Comparison of ENCODE assay signal across 14 cellular contexts in the genomic region with DNA sequence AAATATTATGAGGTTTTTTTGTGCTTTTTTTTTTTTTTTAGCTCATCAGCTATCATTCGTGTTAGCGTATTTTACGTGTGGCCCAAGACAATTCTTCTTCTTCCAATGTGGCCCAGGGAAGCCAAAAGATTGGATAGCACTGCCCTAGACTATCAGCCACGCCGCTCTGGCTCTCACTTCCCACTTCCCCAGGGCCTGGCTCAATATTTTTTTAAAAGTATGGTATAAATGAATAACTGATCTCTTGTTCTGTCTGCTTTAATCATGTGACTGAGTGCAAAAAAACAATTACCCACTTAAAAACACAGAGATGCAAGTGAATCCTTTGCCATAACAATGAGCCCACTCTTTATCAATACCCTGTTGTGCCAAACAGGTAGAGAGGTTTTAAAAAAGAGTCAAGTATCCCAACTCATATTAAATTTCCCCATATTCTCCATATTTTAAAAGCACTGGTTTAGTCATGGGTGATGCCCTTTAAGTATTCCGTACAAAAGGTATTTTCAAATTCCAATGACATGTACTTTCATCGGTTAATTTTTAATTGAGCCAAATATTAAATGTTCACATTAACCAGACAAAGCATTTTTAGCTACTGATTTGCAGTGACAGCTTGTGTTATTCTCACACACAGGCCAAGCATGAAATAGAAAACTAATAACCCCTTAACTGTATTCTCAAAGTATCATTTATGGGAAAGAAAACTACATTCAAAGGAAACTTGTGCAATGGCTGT. TPM values are rescaled to one million over a fixed set of nuclear protein-coding genes. Genes with fewer than 3 reads are reported as not detected.
A peak's percentile ranks its signal among the peaks of the same experiment; 100 is the strongest.
DNase-seq lines count a peak whose midpoint lies in the region; ATAC-seq, FAIRE-seq and TF ChIP-seq lines count a peak whose summit lies in the region.
"Had no signal": no experiment of that assay in that cellular context is flagged by ENCODE, and none has a peak within 500 bp of the region (broad histone marks: within the 10 kb centered on the region; RNA-seq: fewer than 3 reads in every experiment).

No MANE protein-coding gene starts in this region.

- H4K20me1 ChIP-seq in DOHH2 (ENCODE audit: control insufficient read depth, insufficient read depth, low read depth, low read length): peaks cover 40% of the 10 kb centered on the region

- intact Hi-C loops in pancreas (cut with DNase I): no loop called here

- WGBS in pancreas, 2 donors: 48 to 62% methylated on average over 7 of the region's 7 CpGs

- FAIRE-seq in pancreas (lab: Jason Lieb, UNC): no peak
- FAIRE-seq: endothelial cell of umbilical vein had no signal

- H3K4me2 ChIP-seq in DOHH2 (ENCODE audit: low read length): peak overlapping the region; percentile 34
- H3K4me2 ChIP-seq: PC-9 had no signal

- peak; percentile 29 for DNase-seq in NCI-H2107 treated with DMSO at 0.1 percent for 48 hours (lab: John Stamatoyannopoulos, UW; ENCODE audit: unreplicated experiment)
- no peak for DNase-seq in NCI-H2107 (lab: John Stamatoyannopoulos, UW)
- no peak for DNase-seq in pancreas
- DNase-seq in T1000 (lab: John Stamatoyannopoulos, UW): no peak
- DNase-seq: activated CD4-positive, alpha-beta T cell treated with anti-CD3 and anti-CD28 coated beads, Interleukin-2, amount 50 U/mL, for 1 hour; PC-9; right cardiac atrium; stimulated activated naive CD4-positive, alpha-beta T cell treated with Interleukin-2 at 50 U/mL for 16 hours had no signal

- ATAC-seq in pancreas (peak in 3 of 4 donors; percentile 40 to 71 (median 54)), GM18511 (IDR thresholded peaks at IDR 0.05; ENCODE audit: unreplicated experiment) (no peak), HG03280 (IDR thresholded peaks at IDR 0.05; ENCODE audit: unreplicated experiment) (no peak)

- H3K9me3 Mint-ChIP-seq in brain: no peaks in the 10 kb centered on the region

- peaks cover 17% of the 10 kb centered on the region for H3F3A ChIP-seq in DOHH2 (ENCODE audit: control insufficient read depth, insufficient read depth)

- H3K9me3 ChIP-seq in DOHH2 (ENCODE audit: control insufficient read depth, insufficient read depth, low read length) (no peaks in the 10 kb centered on the region), pancreas (no peaks in the 10 kb centered on the region)

- H3K27ac Mint-ChIP-seq in brain: peak overlapping the region in 4 of 5 experiments; percentile 1 to 84 (median 74)

- TF ChIP-seq CTCF in DOHH2 (IDR thresholded peaks at IDR 0.05; ENCODE audit: low read depth, low read length, poor library complexity, severe bottlenecking) (no peak), brain (conservative IDR thresholded peaks at IDR 0.05) (no peak), pancreas (IDR thresholded peaks at IDR 0.05) (no peak)

- peaks cover 61% of the 10 kb centered on the region for H3K4me1 Mint-ChIP-seq in brain

- H3K27me3 ChIP-seq in DOHH2 (ENCODE audit: control insufficient read depth, low read length): peaks cover 5% of the 10 kb centered on the region; the same call in 1 of the 2 replicates
- H3K27me3 ChIP-seq in pancreas: no peaks in the 10 kb centered on the region

- peaks cover 100% of the 10 kb centered on the region for H3K79me2 ChIP-seq in DOHH2 (ENCODE audit: control insufficient read depth, low read length)

- no peaks in the 10 kb centered on the region for H3K36me3 Mint-ChIP-seq in brain

- H3K27ac ChIP-seq in DOHH2 (ENCODE audit: low read depth, low read length): no peak overlapping the region
- H3K27ac ChIP-seq in pancreas: peak overlapping the region in 3 of 4 donors; percentile 23 to 55 (median 35)
- H3K27ac ChIP-seq: 22Rv1, PC-9 had no signal

- H3K36me3 ChIP-seq in DOHH2 (ENCODE audit: control insufficient read depth, low read length): peaks cover 89% of the 10 kb centered on the region
- H3K36me3 ChIP-seq in pancreas: no peaks in the 10 kb centered on the region

- peak overlapping the region in 4 of 5 experiments; percentile 23 to 72 (median 58) for H3K4me3 Mint-ChIP-seq in brain

- H3K9me2 ChIP-seq in DOHH2 (replicated peaks; ENCODE audit: control insufficient read depth, low read length): no peaks in the 10 kb centered on the region

- peaks cover 6% of the 10 kb centered on the region for H3K27me3 Mint-ChIP-seq in brain

- peaks cover 92% of the 10 kb centered on the region for H3K4me1 ChIP-seq in DOHH2 (ENCODE audit: control insufficient read depth, low read length)
- peaks cover 0 to 9% (median 6%) of the 10 kb centered on the region in 3 donors for H3K4me1 ChIP-seq in pancreas

- H3K4me3 ChIP-seq in DOHH2 (ENCODE audit: low read length) (peak overlapping the region; percentile 34), pancreas (no peak overlapping the region)
- H3K4me3 ChIP-seq: PC-9 had no signal

RNA-seq across cellular contexts. Expression of gene BCL2, which starts 12.6 kb away (rescaled TPM):
- polyA plus RNA-seq in brain (ENCODE audit: insufficient read depth, low read depth, low replicate concordance) (8.0 TPM), pancreas (1 to 10 TPM; 1.9 to 2.0 TPM)
- 1 to 10 TPM; 3.2 to 9.0 (median 4.5) TPM for total RNA-seq in pancreas

Comparison
In these comparisons a context has a peak if more than half of its experiments do, and no peak if none do; other contexts are left out.
1. ATAC-seq: peak in pancreas (3 of 4); none in GM18511 (single experiment) and HG03280 (single experiment).